Comparison of ENCODE assay signal across 19 cellular contexts in the genomic region with DNA sequence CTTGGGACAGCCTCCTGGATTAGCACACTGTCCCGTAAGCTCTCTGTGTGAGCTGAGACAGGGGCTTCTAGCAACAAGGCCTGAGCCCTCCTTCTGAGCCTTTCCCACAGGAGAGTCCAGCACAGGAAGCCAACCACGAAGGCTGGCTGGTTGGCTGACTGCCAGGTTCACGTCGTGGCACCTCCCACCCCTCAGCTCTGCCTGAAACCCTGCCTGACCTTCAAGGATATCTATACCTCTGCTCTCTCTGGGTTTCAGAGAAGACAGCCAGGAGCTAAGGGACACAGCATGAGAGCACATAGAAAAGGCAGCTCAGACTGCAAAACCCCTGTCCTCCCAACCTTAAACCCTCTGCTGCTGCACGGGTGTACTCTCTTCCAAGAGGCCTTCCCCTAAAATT. TPM values are rescaled to one million over a fixed set of nuclear protein-coding genes. Genes with fewer than 3 reads are reported as not detected.
DNase-seq lines count a peak whose midpoint lies in the region; ATAC-seq, FAIRE-seq and TF ChIP-seq lines count a peak whose summit lies in the region.
"Had no signal": no experiment of that assay in that cellular context is flagged by ENCODE, and none has a peak within 500 bp of the region (broad histone marks: within the 10 kb centered on the region; RNA-seq: fewer than 3 reads in every experiment).

No MANE protein-coding gene starts in this region.

- H3K9me2 ChIP-seq in Karpas-422 (replicated peaks; ENCODE audit: insufficient read depth, low read length), result no peaks in the 10 kb centered on the region

- H3K4me1 ChIP-seq in Karpas-422 (ENCODE audit: low read length), result peaks cover 54% of the 10 kb centered on the region
- H3K4me1 ChIP-seq in K562 (replicated peaks in 1 of 2; ENCODE audit: control insufficient read depth in 2 of 2, insufficient read depth in 2 of 2, low read length in 2 of 2), result peaks cover 0 to 12% of the 10 kb centered on the region in 2 experiments; a peak in 3 of 5 replicates

- ATAC-seq in K562 (peak; percentile 22; the same call in 1 of the 3 replicates), HG02571 (IDR thresholded peaks at IDR 0.05; ENCODE audit: unreplicated experiment) (no peak), GM18517 (IDR thresholded peaks at IDR 0.05; ENCODE audit: unreplicated experiment) (no peak)
- ATAC-seq: GM12878 had no signal

- H4K20me1 ChIP-seq in Karpas-422 (ENCODE audit: insufficient read depth, low read depth, low read length) (no peaks in the 10 kb centered on the region), K562 (replicated peaks; ENCODE audit: control insufficient read depth, insufficient read depth, low read length) (0 out of 2 replicates have a peak, but pooled peaks cover 8% of the 10 kb centered on the region)

- POLR2A ChIA-PET in K562 (lab: Yijun Ruan, JAX), result interaction anchor here (0.9 to 1.7 kb wide), 4 partner anchors 9 to 35 kb away, joined by 3 to 7 read pairs (median 6); no protein-coding TSS in a partner anchor

- TF ChIP-seq CTCF in K562 (IDR thresholded peaks at IDR 0.05 in 2 of 3, conservative IDR thresholded peaks at IDR 0.05 in 1 of 3; ENCODE audit: insufficient read depth in 2 of 3, low read depth in 1 of 3, low read length in 3 of 3), result no peak

- no peak for TF ChIP-seq POLR2A in K562 (conservative IDR thresholded peaks at IDR 0.05)

- peak overlapping the region; percentile 94 for H3K27ac ChIP-seq in Karpas-422 (ENCODE audit: low read length)
- no peak overlapping the region for H3K27ac ChIP-seq in K562 (ENCODE audit: extremely low read depth, low read depth, low read length)
- H3K27ac ChIP-seq: C4-2B, KMS-11 had no signal

- CTCF ChIA-PET in K562 (lab: Yijun Ruan, JAX; ENCODE audit: low intra/inter-chr PET ratio), result no interaction called here

- H3K9me3 ChIP-seq in Karpas-422 (ENCODE audit: low read length) (no peaks in the 10 kb centered on the region), K562 (replicated peaks; ENCODE audit: control insufficient read depth, insufficient read depth, low read depth, low read length) (no peaks in the 10 kb centered on the region)

- TF ChIP-seq RAD21 in K562 (CRISPR knock-in tag; conservative IDR thresholded peaks at IDR 0.05 in 1 of 2, IDR thresholded peaks at IDR 0.05 in 1 of 2), result no peak

- peak overlapping the region; percentile 54 for H3K9ac ChIP-seq in Karpas-422 (ENCODE audit: low read length)
- no peak overlapping the region for H3K9ac ChIP-seq in K562 (ENCODE audit: insufficient read depth in 1 of 2, low read depth in 2 of 2, low read length in 2 of 2)
- H3K9ac ChIP-seq: KMS-11 had no signal

- intact Hi-C loops in K562 (cut with micrococcal nuclease), result no loop called here

- in situ Hi-C loops in K562 (cut with MboI), result no loop called here

- H3K27me3 ChIP-seq in Karpas-422 (ENCODE audit: low read length) (no peaks in the 10 kb centered on the region), K562 (ENCODE audit: control insufficient read depth in 2 of 2, insufficient read depth in 2 of 2, low read length in 2 of 2) (peaks cover 8 to 35% of the 10 kb centered on the region in 2 experiments; a peak in 4 of 5 replicates)

- no peak for FAIRE-seq in K562 (lab: Jason Lieb, UNC)
- FAIRE-seq: GM12878, GM18507, H1, RCC 7860 had no signal

- no peaks in the 10 kb centered on the region for H3K9me1 ChIP-seq in K562 (ENCODE audit: control insufficient read depth, insufficient read depth, low read length)

- H3K36me3 ChIP-seq in Karpas-422 (ENCODE audit: insufficient read depth, low read length), result no peaks in the 10 kb centered on the region; the same call in 1 of the 2 replicates
- H3K36me3 ChIP-seq in K562 (ENCODE audit: control insufficient read depth, insufficient read depth, low read length), result no peaks in the 10 kb centered on the region

- 3% methylated on average over 5 of the region's 5 CpGs for WGBS in K562 (ENCODE audit: insufficient coverage, low coverage, missing lambda C conversion rate)

- no TSS peak for BruUV-seq in K562 (replicated peaks; lab: Mats Ljungman, UMichigan)

- H2AFZ ChIP-seq in Karpas-422 (ENCODE audit: low read length) (no peak overlapping the region), K562 (ENCODE audit: low read depth, low read length) (no peak overlapping the region)

- peak overlapping the region; percentile 74 for H3K4me2 ChIP-seq in Karpas-422 (ENCODE audit: low read depth, low read length, poor library complexity, severe bottlenecking)
- H3K4me2 ChIP-seq in K562 (ENCODE audit: insufficient read depth, low read length), result no peak overlapping the region
- H3K4me2 ChIP-seq: KMS-11 had no signal

- H3K79me2 ChIP-seq in Karpas-422 (ENCODE audit: low read length) (no peaks in the 10 kb centered on the region), K562 (ENCODE audit: control insufficient read depth, insufficient read depth, low read length) (no peaks in the 10 kb centered on the region)

- no peak for TF ChIP-seq EP300 in K562 (IDR thresholded peaks at IDR 0.05; ENCODE audit: low read length)

- peak; percentile 3 for DNase-seq in NCI-H748 (lab: John Stamatoyannopoulos, UW; ENCODE audit: unreplicated experiment)
- no peak for DNase-seq in NCI-H748 treated with DMSO at 0.1 percent for 48 hours (lab: John Stamatoyannopoulos, UW)
- no peak for DNase-seq in Karpas-422
- peak in 1 of 4 experiments; percentile 27 for DNase-seq in K562 (ENCODE audit: extremely low read depth in 1 of 4, low spot score in 3 of 4)
- DNase-seq in HT-29 (ENCODE audit: low spot score), result no peak
- DNase-seq: DMS153, NCI-H1048, NCI-H2081 treated with DMSO at 0.1 percent for 48 hours, NCI-H446 treated with DMSO at 0.1 percent for 48 hours, SHP77 had no signal

- H3K4me3 ChIP-seq in Karpas-422 (ENCODE audit: low read length), result no peak overlapping the region
- H3K4me3 ChIP-seq in K562, result no peak overlapping the region
- H3K4me3 ChIP-seq: GM12878 had no signal

TF ChIP-seq in K562, 482 proteins besides CTCF, POLR2A, EP300 and RAD21:
- TF ChIP-seq BMI1 (IDR thresholded peaks at IDR 0.05; ENCODE audit: low read length), result no peak
- peak; percentile 81 for TF ChIP-seq NFIC (IDR thresholded peaks at IDR 0.05)
- TF ChIP-seq GATA2 (CRISPR knock-in tag; IDR thresholded peaks at IDR 0.05), result no peak

RNA-seq across cellular contexts. Expression of a gene that starts 13.9 kb away (rescaled TPM):
- 4.1 and 9.5 TPM in 2 replicates for total RNA-seq in Karpas-422 (2014; rRNA removed; shearing (Covaris generic); ENCODE audit: low replicate concordance)
- 0.30 TPM in 1 of 2 replicates, not detected in the other for total RNA-seq in K562 (2011; cell fraction: chromatin; rRNA removed; ENCODE audit: low replicate concordance)
- total RNA-seq in K562 (2011; cell fraction: nucleolus; rRNA removed), result 0.17 TPM in 1 of 2 replicates, not detected in the other
- not detected in 2 replicates for total RNA-seq in K562 (2011; cell fraction: nucleoplasm; rRNA removed)
- total RNA-seq in K562 (2014; rRNA removed) (not detected in 2 replicates), K562 (2014; rRNA removed; fragmentation: Illumina TruSeq; extraction: Trizol) (not detected in 2 replicates), K562 (2015; rRNA removed; fragmentation: Illumina TruSeq; extraction: Trizol) (not detected in 2 replicates), K562 (2021) (0.07 and 0.18 TPM in 2 replicates)
- polyA plus RNA-seq in K562 (2011; rRNA removed) (0.01 and 0.03 TPM in 2 replicates), K562 (2014; fragmentation: Illumina TruSeq; extraction: Trizol) (0.04 TPM in 1 of 2 replicates, not detected in the other), K562 (2014; fragmentation: Nextera tagmentation; extraction: Ambion mirVana) (not detected), K562 (2014; rRNA removed) (0.01 and 0.16 TPM in 2 replicates)
- polyA plus RNA-seq in K562 (2011; cell fraction: cytosol; rRNA removed), result 0.01 and 0.15 TPM in 2 replicates
- polyA plus RNA-seq in K562 (2011; cell fraction: nucleus; rRNA removed), result 0.03 and 0.26 TPM in 2 replicates
- polyA plus RNA-seq in K562 (2012), result 0.03 and 0.05 TPM in 2 replicates
- not detected in 2 replicates for polyA minus RNA-seq in K562 (2011; rRNA and poly(A)+ RNA removed)
- not detected in 2 replicates for polyA minus RNA-seq in K562 (2011; cell fraction: cytosol; rRNA and poly(A)+ RNA removed)
- 0.13 TPM in 1 of 2 replicates, not detected in the other for polyA minus RNA-seq in K562 (2011; cell fraction: nucleus; rRNA and poly(A)+ RNA removed)
- 0.44 TPM in 1 of 2 replicates, not detected in the other for total RNA-seq in HT-29 (2014; rRNA removed; shearing (Covaris generic))
- total RNA-seq: A673 had no signal

RNA-seq across cellular contexts. Expression of a gene that starts 56.0 kb away (rescaled TPM):
- total RNA-seq in Karpas-422 (2014; rRNA removed; shearing (Covaris generic); ENCODE audit: low replicate concordance), result 25.3 and 33.0 TPM in 2 replicates
- 35.4 and 58.0 TPM in 2 replicates for total RNA-seq in K562 (2011; cell fraction: chromatin; rRNA removed; ENCODE audit: low replicate concordance)
- 39.9 and 42.4 TPM in 2 replicates for total RNA-seq in K562 (2011; cell fraction: nucleolus; rRNA removed)
- total RNA-seq in K562 (2011; cell fraction: nucleoplasm; rRNA removed), result 52.8 and 64.5 TPM in 2 replicates
- total RNA-seq in K562 (2014; rRNA removed) (63.5 and 83.3 TPM in 2 replicates), K562 (2014; rRNA removed; fragmentation: Illumina TruSeq; extraction: Trizol) (57.7 and 63.9 TPM in 2 replicates), K562 (2015; rRNA removed; fragmentation: Illumina TruSeq; extraction: Trizol) (66.7 and 68.0 TPM in 2 replicates), K562 (2021) (71.4 and 72.3 TPM in 2 replicates)
- polyA plus RNA-seq in K562 (2011; rRNA removed) (46.8 and 56.1 TPM in 2 replicates), K562 (2014; fragmentation: Illumina TruSeq; extraction: Trizol) (91.7 and 112 TPM in 2 replicates), K562 (2014; fragmentation: Nextera tagmentation; extraction: Ambion mirVana) (10 to 100 TPM; 51.7 to 54.1 TPM), K562 (2014; rRNA removed) (63.9 and 84.5 TPM in 2 replicates)
- 66.5 and 83.9 TPM in 2 replicates for polyA plus RNA-seq in K562 (2011; cell fraction: cytosol; rRNA removed)
- polyA plus RNA-seq in K562 (2011; cell fraction: nucleus; rRNA removed), result 38.6 and 39.9 TPM in 2 replicates
- 46.4 and 78.0 TPM in 2 replicates for polyA plus RNA-seq in K562 (2012)
- polyA minus RNA-seq in K562 (2011; rRNA and poly(A)+ RNA removed), result 39.8 and 43.3 TPM in 2 replicates
- 20.3 and 25.4 TPM in 2 replicates for polyA minus RNA-seq in K562 (2011; cell fraction: cytosol; rRNA and poly(A)+ RNA removed)
- polyA minus RNA-seq in K562 (2011; cell fraction: nucleus; rRNA and poly(A)+ RNA removed), result 12.9 and 25.4 TPM in 2 replicates
- 31.5 and 37.7 TPM in 2 replicates for total RNA-seq in HT-29 (2014; rRNA removed; shearing (Covaris generic))
